ENCODE assay signal across 13 cellular contexts in genomic region chr1:229883504-229884200, GRCh38.
"Had no signal": no experiment of that assay in that cellular context is flagged by ENCODE, and none has a peak within 500 bp of the region (broad histone marks: within the 10 kb centered on the region; RNA-seq: fewer than 3 reads in every experiment).

No MANE protein-coding gene starts in this region.

- H3K27me3 ChIP-seq: testis had no signal

- FAIRE-seq: endometrium had no signal

- DNase-seq: activated effector memory CD4-positive, alpha-beta T cell treated with anti-CD3 and anti-CD28 coated beads, Interleukin-2, amount 50 U/mL, for 16 hours; activated T-cell treated with anti-CD3 and anti-CD28 coated beads, Interleukin-2, amount 50 U/mL, for 24 hours; cerebellar nuclear complex; glutamatergic neuron; immature natural killer cell; left cardiac atrium; natural killer cell; stimulated activated CD4-positive, alpha-beta T cell treated with anti-CD3 and anti-CD28 coated beads, Interleukin-2, amount 100 ng/mL, for 48 hours; T-helper 9 cell; testis had no signal

- H3K4me3 ChIP-seq: testis had no signal

- H3K27ac ChIP-seq: testis had no signal

- H3K9me3 ChIP-seq: testis had no signal

- ATAC-seq: activated naive CD4-positive, alpha-beta T cell treated with anti-CD3 and anti-CD28 coated beads, Interleukin-2, amount 50 U/mL, for 72 hours; esophagus mucosa; left cardiac atrium; natural killer cell had no signal
